In genomic region chr5:160199410-160199911, GRCh38 we compare ENCODE assay signal across 8 cellular contexts. TPM values are rescaled to one million over a fixed set of nuclear protein-coding genes. Genes with fewer than 3 reads are reported as not detected.
DNase-seq lines count a peak whose midpoint lies in the region; ATAC-seq and TF ChIP-seq lines count a peak whose summit lies in the region.

No MANE protein-coding gene starts in this region.

- H3K36me3 ChIP-seq in SK-N-SH (replicated peaks in 1 of 2; ENCODE audit: control insufficient read depth in 1 of 2, insufficient read depth in 2 of 2, low read length in 1 of 2) (no peaks in the 10 kb centered on the region), ovary (no peaks in the 10 kb centered on the region), thyroid gland (no peaks in the 10 kb centered on the region)

- peaks cover 4 to 12% (median 6%) of the 10 kb centered on the region in 3 donors for H3K4me1 Mint-ChIP-seq in IgD-negative memory B cell

- CTCF ChIA-PET in SK-N-SH (lab: Yijun Ruan, JAX) = interaction anchor here (0.6 to 7.7 kb wide), 26 partner anchors 9 to 192 kb away, joined by 3 to 90 read pairs (median 4); partner anchors contain the start of gene CCNJL

- H3K4me3 ChIP-seq in SK-N-SH (ENCODE audit: low read depth in 2 of 2, low read length in 1 of 2) = peak overlapping the region; percentile 10 to 49; a peak in 3 of 4 replicates
- peak overlapping the region; percentile 28 for H3K4me3 ChIP-seq in ovary
- H3K4me3 ChIP-seq in thyroid gland (replicated peaks in 1 of 3) = peak overlapping the region in 1 of 3 donors; percentile 25

- H3K27ac ChIP-seq in SK-N-SH (ENCODE audit: low read depth in 2 of 2, low read length in 1 of 2) (no peak overlapping the region; a peak in 1 of 4 replicates), ovary (no peak overlapping the region), thyroid gland (no peak overlapping the region)

- no peaks in the 10 kb centered on the region for H3K27me3 ChIP-seq in SK-N-SH (ENCODE audit: insufficient read depth)
- H3K27me3 ChIP-seq in ovary = no peaks in the 10 kb centered on the region
- no peaks in the 10 kb centered on the region for H3K27me3 ChIP-seq in thyroid gland

- no peaks in the 10 kb centered on the region for H4K20me1 ChIP-seq in SK-N-SH (ENCODE audit: insufficient read depth)

- H3K27me3 Mint-ChIP-seq in IgD-negative memory B cell = peaks cover 16% of the 10 kb centered on the region

- DNase-seq in DMS53 treated with DMSO at 0.1 percent for 48 hours (lab: John Stamatoyannopoulos, UW; ENCODE audit: unreplicated experiment) (peak; percentile 58), SK-N-SH (peak; percentile 97), head of caudate nucleus (peak; percentile 17 to 93 (median 82)), ovary (peak; percentile 68 to 87 (median 80)), thyroid gland (peak; percentile 66 to 69)
- peak; percentile 76 for DNase-seq in activated naive CD4-positive, alpha-beta T cell treated with anti-CD3 and anti-CD28 coated beads, Interleukin-2, amount 50 U/mL, for 16 hours

- no peak for TF ChIP-seq POLR2A in ovary (IDR thresholded peaks at IDR 0.05)
- TF ChIP-seq POLR2A in thyroid gland (IDR thresholded peaks at IDR 0.05) = no peak

- H3K9me3 ChIP-seq in SK-N-SH = no peaks in the 10 kb centered on the region
- H3K9me3 ChIP-seq in ovary = no peaks in the 10 kb centered on the region
- no peaks in the 10 kb centered on the region for H3K9me3 ChIP-seq in thyroid gland

- TF ChIP-seq CTCF in SK-N-SH (IDR thresholded peaks at IDR 0.05) = peak; percentile 97
- peak; percentile 83 to 95 (median 93) for TF ChIP-seq CTCF in ovary (IDR thresholded peaks at IDR 0.05)
- peak; percentile 47 to 96 (median 92) for TF ChIP-seq CTCF in thyroid gland (IDR thresholded peaks at IDR 0.05)

- H3F3A ChIP-seq in SK-N-SH (replicated peaks; ENCODE audit: insufficient read depth) = no peaks in the 10 kb centered on the region

- peak; percentile 95 for ATAC-seq in GM21576 (IDR thresholded peaks at IDR 0.05; ENCODE audit: unreplicated experiment)

- WGBS in SK-N-SH (ENCODE audit: low lambda C conversion rate) = 13% methylated on average over 14 of the region's 30 CpGs
- 2 to 4% (median 2%) methylated on average over 15 to 30 of the region's 30 CpGs for WGBS in ovary, 3 donors
- WGBS in thyroid gland, 2 donors = 2 to 3% methylated on average over 22 to 25 of the region's 30 CpGs

- H3K36me3 Mint-ChIP-seq in IgD-negative memory B cell = no peaks in the 10 kb centered on the region

- H3K9me3 Mint-ChIP-seq in IgD-negative memory B cell = no peaks in the 10 kb centered on the region

- H3K4me2 ChIP-seq in SK-N-SH = peak overlapping the region; percentile 51; the same call in 1 of the 2 replicates

- POLR2A ChIA-PET in SK-N-SH (lab: Yijun Ruan, JAX) = no interaction called here

- no peaks in the 10 kb centered on the region for H3K79me2 ChIP-seq in SK-N-SH (ENCODE audit: insufficient read depth)

- intact Hi-C loops in head of caudate nucleus (cut with DNase I) (loop anchor here (5.0 to 10.0 kb wide), 2 partner anchors 148 to 175 kb away; no protein-coding TSS in a partner anchor), ovary (cut with DNase I) (loop anchor here in 3 of 4 donors (2.0 to 10.0 kb wide), 5 partner anchors 85 to 177 kb away; partner anchors contain the start of gene PWWP2A (in 1 of the 3)), thyroid gland (cut with DNase I) (loop anchor here (2.0 kb wide), 1 partner anchor 147 kb away; no protein-coding TSS in a partner anchor)

- H3K9ac ChIP-seq in SK-N-SH = peak overlapping the region; percentile 28

- peak overlapping the region in 3 of 4 donors; percentile 59 to 74 (median 69) for H3K4me3 Mint-ChIP-seq in IgD-negative memory B cell

- H3K9me2 ChIP-seq in SK-N-SH = no peaks in the 10 kb centered on the region

- peak; percentile 81 for TF ChIP-seq RAD21 in SK-N-SH (IDR thresholded peaks at IDR 0.05; ENCODE audit: low read length)

- TF ChIP-seq EP300 in SK-N-SH (IDR thresholded peaks at IDR 0.05; ENCODE audit: borderline replicate concordance in 1 of 2, low read depth in 1 of 2, low read length in 1 of 2) (no peak), ovary (IDR thresholded peaks at IDR 0.05) (no peak)

- H3K4me1 ChIP-seq in SK-N-SH (ENCODE audit: control insufficient read depth in 1 of 2, insufficient read depth in 2 of 2, low read depth in 1 of 2, low read length in 1 of 2) (peaks cover 0 to 17% of the 10 kb centered on the region in 2 experiments; a peak in 2 of 4 replicates), ovary (ENCODE audit: insufficient read depth) (peaks cover 1% of the 10 kb centered on the region), thyroid gland (peaks cover 0 to 11% of the 10 kb centered on the region in 2 donors)

- peak overlapping the region; percentile 99 for H2AFZ ChIP-seq in SK-N-SH (ENCODE audit: low read depth)

- no peak overlapping the region for H3K27ac Mint-ChIP-seq in IgD-negative memory B cell

TF ChIP-seq in SK-N-SH, 30 proteins besides CTCF, POLR2A, EP300 and RAD21:
- TF ChIP-seq FOXM1 (IDR thresholded peaks at IDR 0.05; ENCODE audit: low read depth) = no peak
- no peak for TF ChIP-seq SIN3A (IDR thresholded peaks at IDR 0.05; ENCODE audit: borderline replicate concordance, low read depth, low read length)
- TF ChIP-seq CHD2 (IDR thresholded peaks at IDR 0.05; ENCODE audit: low read length, partially characterized antibody) = no peak
- no peak for TF ChIP-seq RCOR1 (IDR thresholded peaks at IDR 0.05; ENCODE audit: low read length)
- TF ChIP-seq, protein P1, sequence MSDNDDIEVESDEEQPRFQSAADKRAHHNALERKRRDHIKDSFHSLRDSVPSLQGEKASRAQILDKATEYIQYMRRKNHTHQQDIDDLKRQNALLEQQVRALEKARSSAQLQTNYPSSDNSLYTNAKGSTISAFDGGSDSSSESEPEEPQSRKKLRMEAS (IDR thresholded peaks at IDR 0.05; ENCODE audit: low read depth) = 0 out of 2 replicates have a peak, but pooled peaks have one; percentile 17
- no peak for TF ChIP-seq GABPA (IDR thresholded peaks at IDR 0.05; ENCODE audit: low read depth)
- 0 out of 2 replicates have a peak, but pooled peaks have one; percentile 10 for TF ChIP-seq NRF1 (IDR thresholded peaks at IDR 0.05; ENCODE audit: low read depth, low read length)
- peak; percentile 41; the same call in 1 of the 2 replicates for TF ChIP-seq TAF1 (IDR thresholded peaks at IDR 0.05; ENCODE audit: borderline replicate concordance, low read depth, low read length)
- TF ChIP-seq TCF12 (IDR thresholded peaks at IDR 0.05) = no peak
- no peak for TF ChIP-seq MXI1 (IDR thresholded peaks at IDR 0.05; ENCODE audit: low read depth, low read length)
- TF ChIP-seq SMC3 (IDR thresholded peaks at IDR 0.05; ENCODE audit: low read depth, low read length) = peak; percentile 91
- TF ChIP-seq RFX5 (IDR thresholded peaks at IDR 0.05; ENCODE audit: low read length) = no peak
- TF ChIP-seq GATA2 (CRISPR knock-in tag; IDR thresholded peaks at IDR 0.05) = no peak

RNA-seq across cellular contexts. Expression of gene FABP6, which starts 29.8 kb away (rescaled TPM):
- not detected for polyA plus RNA-seq in IgD-negative memory B cell
- 1.1 and 1.3 TPM in 2 replicates for polyA plus RNA-seq in SK-N-SH (2012; rRNA removed)
- polyA plus RNA-seq in SK-N-SH (2012; cell fraction: cytosol; rRNA removed) = 1.2 and 1.6 TPM in 2 replicates
- polyA plus RNA-seq in SK-N-SH (2012; cell fraction: nucleus; rRNA removed) = 0.18 and 0.26 TPM in 2 replicates
- total RNA-seq in ovary = 10 to 100 TPM in 1 of 7 donors, under 1 TPM in 2, not detected in 4; 0.83 to 10.6 (median 1.00) TPM
- polyA plus RNA-seq in ovary = 1 to 10 TPM in 1 of 2 donors, not detected in 1; 4.5 TPM
- total RNA-seq in thyroid gland = not detected
